Comparison of ENCODE assay signal across 26 cellular contexts in the genomic region with DNA sequence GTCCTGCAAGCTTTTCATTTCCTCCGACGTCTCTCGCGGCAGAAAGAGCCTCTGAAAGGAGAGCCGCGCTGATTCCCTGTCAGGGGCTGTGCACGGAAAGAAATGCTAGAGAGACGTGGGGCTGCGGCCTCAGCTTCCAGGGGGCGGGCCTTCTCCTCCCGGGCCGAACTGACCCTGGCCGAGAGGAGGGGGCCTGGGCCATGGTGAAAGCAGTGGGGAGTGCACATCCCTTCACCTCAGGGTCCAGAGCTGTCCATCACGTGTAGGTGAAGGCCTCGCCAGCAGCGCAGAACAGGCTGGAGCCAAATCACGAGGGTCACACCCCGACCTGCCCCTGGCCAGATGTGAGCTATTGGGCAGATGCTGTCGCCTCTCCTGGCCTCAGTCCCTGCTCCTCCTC.
"Had no signal": no experiment of that assay in that cellular context is flagged by ENCODE, and none has a peak within 500 bp of the region (broad histone marks: within the 10 kb centered on the region; RNA-seq: fewer than 3 reads in every experiment).

No MANE protein-coding gene starts in this region.

- H3K36me3 Mint-ChIP-seq: activated naive CD8-positive, alpha-beta T cell treated with anti-CD3 and anti-CD28 coated beads for 36 hours; naive thymus-derived CD4-positive, alpha-beta T cell had no signal

- H3K36me3 ChIP-seq: adrenal gland, ascending aorta, cardiac muscle cell, heart right ventricle, prostate gland, transverse colon, WERI-Rb-1 had no signal

- H3K27me3 ChIP-seq: adrenal gland, ascending aorta, cardiac muscle cell, testis had no signal

- H3K4me1 Mint-ChIP-seq: activated naive CD8-positive, alpha-beta T cell treated with anti-CD3 and anti-CD28 coated beads for 36 hours; naive thymus-derived CD4-positive, alpha-beta T cell had no signal

- H3K4me3 ChIP-seq: adrenal gland, ascending aorta, cardiac muscle cell, heart right ventricle, prostate gland, testis, transverse colon had no signal

- DNase-seq: activated CD4-positive, alpha-beta T cell treated with anti-CD3 and anti-CD28 coated beads for 48 hours; activated CD4-positive, alpha-beta T cell treated with anti-CD3 and anti-CD28 coated beads, Interleukin-2, amount 50 U/mL, for 48 hours; activated CD8-positive, alpha-beta memory T cell treated with anti-CD3 and anti-CD28 coated beads for 24 hours; activated effector memory CD4-positive, alpha-beta T cell treated with Interleukin-2 at 50 U/mL for 16 hours; activated naive CD4-positive, alpha-beta T cell treated with anti-CD3 and anti-CD28 coated beads for 36 hours; activated naive CD8-positive, alpha-beta T cell treated with anti-CD3 and anti-CD28 coated beads for 36 hours; adrenal gland; cortex of kidney; foreskin fibroblast; heart right ventricle; mammary epithelial cell; naive thymus-derived CD4-positive, alpha-beta T cell; stimulated activated CD4-positive, alpha-beta T cell treated with anti-CD3 and anti-CD28 coated beads, Interleukin-12 subunit alpha, Interleukin-12 subunit beta, amount 100 ng/mL, for 4 hours; stimulated activated CD4-positive, alpha-beta T cell treated with anti-CD3 and anti-CD28 coated beads, Interleukin-4, amount 100 ng/mL, for 1 hour; stimulated activated naive CD8-positive, alpha-beta T cell treated with anti-CD3 and anti-CD28 coated beads, Interleukin-15, Interleukin-2, amounts not matched to agents 100 U/mL and 50 U/mL, for 24 hours; T1000; testis; transverse colon; WERI-Rb-1 had no signal

- H3K9me3 ChIP-seq: adrenal gland, ascending aorta, heart right ventricle, prostate gland, testis, transverse colon had no signal

- H3K4me3 Mint-ChIP-seq: activated naive CD4-positive, alpha-beta T cell treated with anti-CD3 and anti-CD28 coated beads for 36 hours; activated naive CD8-positive, alpha-beta T cell treated with anti-CD3 and anti-CD28 coated beads for 36 hours; brain; naive thymus-derived CD4-positive, alpha-beta T cell; T-helper 1 cell treated with Interleukin-12 subunit alpha and Interleukin-12 subunit beta and Interleukin-4 antibody, amounts not matched to agents 30 μg/mL and 1 μg/mL, for 36 hours had no signal

- H3K9me3 Mint-ChIP-seq: activated naive CD8-positive, alpha-beta T cell treated with anti-CD3 and anti-CD28 coated beads for 36 hours; T-helper 1 cell treated with Interleukin-12 subunit alpha and Interleukin-12 subunit beta and Interleukin-4 antibody, amounts not matched to agents 30 μg/mL and 1 μg/mL, for 36 hours had no signal

- H3K27me3 Mint-ChIP-seq: activated naive CD8-positive, alpha-beta T cell treated with anti-CD3 and anti-CD28 coated beads for 36 hours had no signal

- ATAC-seq: activated CD4-positive, CD25-positive, alpha-beta regulatory T cell treated with anti-CD3 and anti-CD28 coated beads, Interleukin-2, amount 50 U/mL, for 24 hours; naive thymus-derived CD4-positive, alpha-beta T cell; stimulated activated naive CD8-positive, alpha-beta T cell treated with anti-CD3 and anti-CD28 coated beads, Interleukin-15, Interleukin-2, amounts not matched to agents 100 U/mL and 50 U/mL, for 24 hours had no signal

- H3K27ac ChIP-seq: adrenal gland, ascending aorta, cardiac muscle cell, heart right ventricle, prostate gland, testis, transverse colon, WERI-Rb-1 had no signal

- H3K27ac Mint-ChIP-seq: activated naive CD4-positive, alpha-beta T cell treated with anti-CD3 and anti-CD28 coated beads for 36 hours; activated naive CD8-positive, alpha-beta T cell treated with anti-CD3 and anti-CD28 coated beads for 36 hours; naive thymus-derived CD4-positive, alpha-beta T cell; T-helper 1 cell treated with Interleukin-12 subunit alpha and Interleukin-12 subunit beta and Interleukin-4 antibody, amounts not matched to agents 30 μg/mL and 1 μg/mL, for 36 hours had no signal

- FAIRE-seq: islet of Langerhans had no signal

- H3K4me1 ChIP-seq: adrenal gland, ascending aorta, heart right ventricle, prostate gland, transverse colon had no signal
